ENCODE assay signal across 1 cellular context in the genomic region with DNA sequence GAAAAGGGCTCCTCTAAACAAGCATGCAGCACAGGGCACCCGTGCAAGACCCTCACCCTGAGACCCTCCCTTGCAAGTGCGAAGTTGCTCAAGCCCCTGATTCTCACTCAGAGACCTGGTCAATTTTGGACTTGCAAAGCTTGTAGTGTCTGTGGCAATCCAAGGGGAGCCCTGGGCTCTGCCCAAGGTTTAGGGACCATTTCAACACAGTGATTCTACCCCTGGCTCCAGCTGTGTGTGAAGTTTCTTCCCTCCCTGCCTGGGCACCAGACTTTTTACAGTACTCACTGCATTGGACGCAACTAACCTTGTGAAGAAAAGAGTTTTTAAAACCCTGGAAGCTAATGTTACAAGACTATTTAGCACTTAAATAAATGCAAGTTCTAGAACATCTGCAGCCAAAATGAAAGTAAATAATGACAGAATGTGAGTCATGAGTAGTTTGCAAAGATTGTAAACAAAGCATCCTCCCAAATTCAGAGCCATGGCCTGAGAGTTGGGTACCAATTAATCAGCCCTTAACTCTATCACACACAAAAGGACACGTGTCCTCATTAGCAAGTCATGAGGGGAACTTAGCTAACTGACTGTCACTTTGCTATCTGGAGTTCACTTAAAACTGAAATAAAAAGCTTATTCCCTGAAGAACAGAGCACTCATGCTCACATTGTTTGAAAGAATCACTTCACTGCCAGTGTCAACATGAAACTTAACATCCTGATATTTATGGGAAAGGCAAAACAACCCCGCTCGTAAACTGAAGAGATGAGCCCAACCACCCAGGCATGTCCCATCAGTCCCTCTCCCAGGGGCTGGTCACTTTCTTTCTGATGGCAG.
TF ChIP-seq lines count a peak whose summit lies in the region.

No MANE protein-coding gene starts in this region.

TF ChIP-seq in HepG2, 621 proteins besides CTCF, POLR2A, EP300 and RAD21:
- TF ChIP-seq FOXA3 (CRISPR knock-in tag; IDR thresholded peaks at IDR 0.05) (peak; percentile 48), ARID2 (CRISPR knock-in tag; IDR thresholded peaks at IDR 0.05; ENCODE audit: borderline replicate concordance) (no peak), MIXL1 (CRISPR knock-in tag; IDR thresholded peaks at IDR 0.05) (no peak), JUNB (CRISPR knock-in tag; IDR thresholded peaks at IDR 0.05; ENCODE audit: borderline replicate concordance) (no peak), FOSL2 (CRISPR knock-in tag; IDR thresholded peaks at IDR 0.05) (peak; percentile 69), JUN (CRISPR knock-in tag; IDR thresholded peaks at IDR 0.05) (no peak), ZNF768 (CRISPR knock-in tag; IDR thresholded peaks at IDR 0.05) (no peak), LCORL (IDR thresholded peaks at IDR 0.05) (no peak), LCORL (CRISPR knock-in tag; IDR thresholded peaks at IDR 0.05) (peak; percentile 25; the same call in 1 of the 2 replicates)
- TF ChIP-seq, protein P1, sequence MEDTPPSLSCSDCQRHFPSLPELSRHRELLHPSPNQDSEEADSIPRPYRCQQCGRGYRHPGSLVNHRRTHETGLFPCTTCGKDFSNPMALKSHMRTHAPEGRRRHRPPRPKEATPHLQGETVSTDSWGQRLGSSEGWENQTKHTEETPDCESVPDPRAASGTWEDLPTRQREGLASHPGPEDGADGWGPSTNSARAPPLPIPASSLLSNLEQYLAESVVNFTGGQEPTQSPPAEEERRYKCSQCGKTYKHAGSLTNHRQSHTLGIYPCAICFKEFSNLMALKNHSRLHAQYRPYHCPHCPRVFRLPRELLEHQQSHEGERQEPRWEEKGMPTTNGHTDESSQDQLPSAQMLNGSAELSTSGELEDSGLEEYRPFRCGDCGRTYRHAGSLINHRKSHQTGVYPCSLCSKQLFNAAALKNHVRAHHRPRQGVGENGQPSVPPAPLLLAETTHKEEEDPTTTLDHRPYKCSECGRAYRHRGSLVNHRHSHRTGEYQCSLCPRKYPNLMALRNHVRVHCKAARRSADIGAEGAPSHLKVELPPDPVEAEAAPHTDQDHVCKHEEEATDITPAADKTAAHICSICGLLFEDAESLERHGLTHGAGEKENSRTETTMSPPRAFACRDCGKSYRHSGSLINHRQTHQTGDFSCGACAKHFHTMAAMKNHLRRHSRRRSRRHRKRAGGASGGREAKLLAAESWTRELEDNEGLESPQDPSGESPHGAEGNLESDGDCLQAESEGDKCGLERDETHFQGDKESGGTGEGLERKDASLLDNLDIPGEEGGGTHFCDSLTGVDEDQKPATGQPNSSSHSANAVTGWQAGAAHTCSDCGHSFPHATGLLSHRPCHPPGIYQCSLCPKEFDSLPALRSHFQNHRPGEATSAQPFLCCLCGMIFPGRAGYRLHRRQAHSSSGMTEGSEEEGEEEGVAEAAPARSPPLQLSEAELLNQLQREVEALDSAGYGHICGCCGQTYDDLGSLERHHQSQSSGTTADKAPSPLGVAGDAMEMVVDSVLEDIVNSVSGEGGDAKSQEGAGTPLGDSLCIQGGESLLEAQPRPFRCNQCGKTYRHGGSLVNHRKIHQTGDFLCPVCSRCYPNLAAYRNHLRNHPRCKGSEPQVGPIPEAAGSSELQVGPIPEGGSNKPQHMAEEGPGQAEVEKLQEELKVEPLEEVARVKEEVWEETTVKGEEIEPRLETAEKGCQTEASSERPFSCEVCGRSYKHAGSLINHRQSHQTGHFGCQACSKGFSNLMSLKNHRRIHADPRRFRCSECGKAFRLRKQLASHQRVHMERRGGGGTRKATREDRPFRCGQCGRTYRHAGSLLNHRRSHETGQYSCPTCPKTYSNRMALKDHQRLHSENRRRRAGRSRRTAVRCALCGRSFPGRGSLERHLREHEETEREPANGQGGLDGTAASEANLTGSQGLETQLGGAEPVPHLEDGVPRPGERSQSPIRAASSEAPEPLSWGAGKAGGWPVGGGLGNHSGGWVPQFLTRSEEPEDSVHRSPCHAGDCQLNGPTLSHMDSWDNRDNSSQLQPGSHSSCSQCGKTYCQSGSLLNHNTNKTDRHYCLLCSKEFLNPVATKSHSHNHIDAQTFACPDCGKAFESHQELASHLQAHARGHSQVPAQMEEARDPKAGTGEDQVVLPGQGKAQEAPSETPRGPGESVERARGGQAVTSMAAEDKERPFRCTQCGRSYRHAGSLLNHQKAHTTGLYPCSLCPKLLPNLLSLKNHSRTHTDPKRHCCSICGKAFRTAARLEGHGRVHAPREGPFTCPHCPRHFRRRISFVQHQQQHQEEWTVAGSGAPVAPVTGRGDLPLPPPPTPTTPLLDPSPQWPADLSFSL (CRISPR knock-in tag; IDR thresholded peaks at IDR 0.05), result no peak
- TF ChIP-seq, protein P2, sequence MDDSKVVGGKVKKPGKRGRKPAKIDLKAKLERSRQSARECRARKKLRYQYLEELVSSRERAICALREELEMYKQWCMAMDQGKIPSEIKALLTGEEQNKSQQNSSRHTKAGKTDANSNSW (CRISPR knock-in tag; IDR thresholded peaks at IDR 0.05; ENCODE audit: borderline replicate concordance), result no peak
- TF ChIP-seq, protein P3, sequence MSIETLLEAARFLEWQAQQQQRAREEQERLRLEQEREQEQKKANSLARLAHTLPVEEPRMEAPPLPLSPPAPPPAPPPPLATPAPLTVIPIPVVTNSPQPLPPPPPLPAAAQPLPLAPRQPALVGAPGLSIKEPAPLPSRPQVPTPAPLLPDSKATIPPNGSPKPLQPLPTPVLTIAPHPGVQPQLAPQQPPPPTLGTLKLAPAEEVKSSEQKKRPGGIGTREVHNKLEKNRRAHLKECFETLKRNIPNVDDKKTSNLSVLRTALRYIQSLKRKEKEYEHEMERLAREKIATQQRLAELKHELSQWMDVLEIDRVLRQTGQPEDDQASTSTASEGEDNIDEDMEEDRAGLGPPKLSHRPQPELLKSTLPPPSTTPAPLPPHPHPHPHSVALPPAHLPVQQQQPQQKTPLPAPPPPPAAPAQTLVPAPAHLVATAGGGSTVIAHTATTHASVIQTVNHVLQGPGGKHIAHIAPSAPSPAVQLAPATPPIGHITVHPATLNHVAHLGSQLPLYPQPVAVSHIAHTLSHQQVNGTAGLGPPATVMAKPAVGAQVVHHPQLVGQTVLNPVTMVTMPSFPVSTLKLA (IDR thresholded peaks at IDR 0.05), result peak; percentile 59
TF ChIP-seq in HepG2: peak in this region for 4.
